14 cellular contexts compared by ENCODE assay signal in the genomic region with DNA sequence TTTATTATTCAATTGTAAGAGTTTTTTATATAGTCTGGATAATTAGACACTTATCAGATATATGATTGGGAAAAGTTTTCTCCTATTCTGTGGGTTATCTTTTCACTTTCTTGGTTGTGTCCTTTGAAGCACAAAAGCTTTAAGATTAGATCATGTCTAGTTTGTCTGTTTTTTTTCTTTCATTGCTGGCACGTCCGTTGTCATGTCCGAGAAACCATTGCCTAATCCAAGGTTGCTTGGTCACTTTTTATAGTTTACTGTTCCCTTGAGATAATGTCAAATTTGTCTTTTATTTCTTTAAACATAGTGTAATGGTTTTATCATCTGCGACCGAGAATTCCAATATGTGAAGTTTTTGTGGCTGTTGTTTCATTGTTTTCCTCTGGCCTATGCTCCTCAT.
"Had no signal": no experiment of that assay in that cellular context is flagged by ENCODE, and none has a peak within 500 bp of the region (broad histone marks: within the 10 kb centered on the region; RNA-seq: fewer than 3 reads in every experiment).

No MANE protein-coding gene starts in this region.

- H3K4me1 ChIP-seq: colonic mucosa, gastroesophageal sphincter had no signal

- ATAC-seq: gastroesophageal sphincter; natural killer cell treated with Interleukin-12 subunit alpha and Interleukin-12 subunit beta and Interleukin-15 and Interleukin-18, amount 100 ng/mL, for 72 hours; stimulated activated naive CD8-positive, alpha-beta T cell treated with anti-CD3 and anti-CD28 coated beads, Interleukin-15, amount 100 ng/mL, for 72 hours had no signal

- H3K9me3 ChIP-seq: colonic mucosa, gastroesophageal sphincter had no signal

- H3K36me3 Mint-ChIP-seq: activated CD4-positive, alpha-beta memory T cell treated with anti-CD3 and anti-CD28 coated beads for 36 hours; activated naive CD8-positive, alpha-beta T cell treated with anti-CD3 and anti-CD28 coated beads, Interleukin-2, amount 10 ng/mL, durations not matched to agents 7 days and 5 days; natural killer cell treated with Interleukin-12 subunit alpha and Interleukin-12 subunit beta and Interleukin-15 and Interleukin-18, amount 100 ng/mL, for 72 hours had no signal

- H3K4me3 Mint-ChIP-seq: activated CD4-positive, alpha-beta memory T cell treated with anti-CD3 and anti-CD28 coated beads for 36 hours; activated naive CD8-positive, alpha-beta T cell treated with anti-CD3 and anti-CD28 coated beads, Interleukin-2, amount 10 ng/mL, durations not matched to agents 7 days and 5 days; natural killer cell treated with Interleukin-12 subunit alpha and Interleukin-12 subunit beta and Interleukin-15 and Interleukin-18, amount 100 ng/mL, for 72 hours; stimulated activated naive CD8-positive, alpha-beta T cell treated with anti-CD3 and anti-CD28 coated beads, Interleukin-15, amount 100 ng/mL, for 72 hours had no signal

- H3K9me3 Mint-ChIP-seq: activated CD4-positive, alpha-beta memory T cell treated with anti-CD3 and anti-CD28 coated beads for 36 hours; activated naive CD8-positive, alpha-beta T cell treated with anti-CD3 and anti-CD28 coated beads, Interleukin-2, amount 10 ng/mL, durations not matched to agents 7 days and 5 days; natural killer cell treated with Interleukin-12 subunit alpha and Interleukin-12 subunit beta and Interleukin-15 and Interleukin-18, amount 100 ng/mL, for 72 hours; stimulated activated naive CD8-positive, alpha-beta T cell treated with anti-CD3 and anti-CD28 coated beads, Interleukin-15, amount 100 ng/mL, for 72 hours had no signal

- H3K36me3 ChIP-seq: cardiac muscle cell, colonic mucosa had no signal

- H3K4me3 ChIP-seq: cardiac muscle cell, colonic mucosa, gastroesophageal sphincter, skin epidermis had no signal

- H3K27ac Mint-ChIP-seq: activated CD4-positive, alpha-beta memory T cell treated with anti-CD3 and anti-CD28 coated beads for 36 hours; activated naive CD8-positive, alpha-beta T cell treated with anti-CD3 and anti-CD28 coated beads, Interleukin-2, amount 10 ng/mL, durations not matched to agents 7 days and 5 days; natural killer cell treated with Interleukin-12 subunit alpha and Interleukin-12 subunit beta and Interleukin-15 and Interleukin-18, amount 100 ng/mL, for 72 hours; stimulated activated naive CD8-positive, alpha-beta T cell treated with anti-CD3 and anti-CD28 coated beads, Interleukin-15, amount 100 ng/mL, for 72 hours had no signal

- H3K27ac ChIP-seq: cardiac muscle cell, colonic mucosa, gastroesophageal sphincter had no signal

- DNase-seq: activated CD4-positive, alpha-beta memory T cell treated with anti-CD3 and anti-CD28 coated beads for 36 hours; activated gamma-delta T cell treated with Interleukin-2 at 50 U/mL for 16 hours; activated naive CD8-positive, alpha-beta T cell treated with anti-CD3 and anti-CD28 coated beads, Interleukin-2, amount 10 ng/mL, durations not matched to agents 7 days and 5 days; activated T-cell treated with anti-CD3 and anti-CD28 coated beads, Interleukin-2, amount 50 U/mL, for 48 hours; aorta; hippocampal formation; nucleus accumbens; stimulated activated CD4-positive, alpha-beta T cell treated with anti-CD3 and anti-CD28 coated beads, Interleukin-4, amount 100 ng/mL, for 4 hours; stimulated activated naive CD8-positive, alpha-beta T cell treated with anti-CD3 and anti-CD28 coated beads, Interleukin-15, amount 100 ng/mL, for 72 hours had no signal

- H3K27me3 ChIP-seq: cardiac muscle cell, colonic mucosa, gastroesophageal sphincter had no signal
